Comparison of ENCODE assay signal across 8 cellular contexts in the genomic region with DNA sequence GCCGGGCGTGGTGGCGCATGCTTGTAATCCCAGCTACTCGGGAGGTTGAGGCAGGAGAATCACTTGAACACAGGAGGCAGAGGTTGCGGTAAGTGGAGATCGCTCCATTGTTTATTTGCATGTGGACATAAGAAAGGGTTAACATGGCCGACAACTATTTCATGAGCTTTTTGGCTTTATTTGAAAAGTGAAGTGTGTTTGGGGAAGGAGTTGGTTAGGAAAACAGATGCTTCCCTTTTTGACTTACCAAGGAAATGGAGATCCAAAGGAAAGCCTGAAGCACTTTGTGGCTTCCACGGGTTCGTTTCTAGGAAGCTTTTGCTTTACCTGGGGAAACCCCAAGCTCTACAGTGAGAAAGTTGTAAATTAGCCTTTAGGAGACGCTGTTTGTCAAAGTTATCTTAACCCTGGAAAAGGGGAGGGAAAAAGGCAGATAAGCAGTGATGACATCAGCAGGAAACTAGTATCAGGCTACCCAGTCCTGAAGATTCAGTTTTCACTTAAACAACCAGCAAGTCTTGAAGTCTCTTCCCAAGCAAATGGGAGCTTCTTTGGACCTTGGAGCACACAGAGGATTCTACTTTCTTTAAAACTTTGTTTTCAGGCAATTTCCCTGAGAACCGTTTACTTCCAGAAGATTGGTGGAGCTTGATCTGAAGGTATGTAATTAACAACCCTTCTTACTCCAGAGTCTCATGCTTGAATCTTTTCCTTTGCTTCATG.
DNase-seq lines count a peak whose midpoint lies in the region; ATAC-seq lines count a peak whose summit lies in the region.

A gene with protein sequence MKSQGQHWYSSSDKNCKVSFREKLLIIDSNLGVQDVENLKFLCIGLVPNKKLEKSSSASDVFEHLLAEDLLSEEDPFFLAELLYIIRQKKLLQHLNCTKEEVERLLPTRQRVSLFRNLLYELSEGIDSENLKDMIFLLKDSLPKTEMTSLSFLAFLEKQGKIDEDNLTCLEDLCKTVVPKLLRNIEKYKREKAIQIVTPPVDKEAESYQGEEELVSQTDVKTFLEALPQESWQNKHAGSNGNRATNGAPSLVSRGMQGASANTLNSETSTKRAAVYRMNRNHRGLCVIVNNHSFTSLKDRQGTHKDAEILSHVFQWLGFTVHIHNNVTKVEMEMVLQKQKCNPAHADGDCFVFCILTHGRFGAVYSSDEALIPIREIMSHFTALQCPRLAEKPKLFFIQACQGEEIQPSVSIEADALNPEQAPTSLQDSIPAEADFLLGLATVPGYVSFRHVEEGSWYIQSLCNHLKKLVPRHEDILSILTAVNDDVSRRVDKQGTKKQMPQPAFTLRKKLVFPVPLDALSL (plus strand): TSS at position 492 of the 723 bp plus-strand sequence. CDS start 2,637 bp downstream, outside the sequence.

- H3K27me3 ChIP-seq in muscle layer of duodenum (ENCODE audit: low read depth, low read length), result no peaks in the 10 kb centered on the region

- H3K4me1 ChIP-seq in muscle layer of duodenum (ENCODE audit: control insufficient read depth in 1 of 2, insufficient read depth in 2 of 2, low read length in 2 of 2), result peaks cover 0 to 9% of the 10 kb centered on the region in 2 donors

- H3K27ac ChIP-seq in epithelial cell of prostate (peak within 1 kb of the TSS; percentile 46), muscle layer of duodenum (ENCODE audit: low read length) (peak within 1 kb of the TSS; percentile 90)

- peak within 1 kb of the TSS; percentile 54 to 81 for H3K4me3 ChIP-seq in muscle layer of duodenum (ENCODE audit: low read depth in 1 of 2, low read length in 2 of 2)

- H3K36me3 ChIP-seq in muscle layer of duodenum (ENCODE audit: control insufficient read depth in 1 of 2, insufficient read depth in 2 of 2, low read length in 2 of 2), result peaks cover 0 to 3% of the 10 kb centered on the region in 2 donors

- DNase-seq in ELR (ENCODE audit: low read depth) (peak; percentile 72), SKM-1 (lab: John Stamatoyannopoulos, UW; ENCODE audit: unreplicated experiment) (peak; percentile 58), epithelial cell of prostate (ENCODE audit: low read depth, low spot score) (peak; percentile 46), NCI-H2171 treated with DMSO at 0.1 percent for 48 hours (lab: John Stamatoyannopoulos, UW) (no peak)
- no peak for DNase-seq in activated CD8-positive, alpha-beta memory T cell treated with anti-CD3 and anti-CD28 coated beads, Interleukin-2, amount 50 U/mL, for 4 hours

- ATAC-seq in GM19438 (IDR thresholded peaks at IDR 0.05; ENCODE audit: low read depth, unreplicated experiment) (peak; percentile 87), HG03558 (IDR thresholded peaks at IDR 0.05; ENCODE audit: extremely low read depth, unreplicated experiment) (peak; percentile 54)

- no peaks in the 10 kb centered on the region for H3K9me3 ChIP-seq in muscle layer of duodenum (ENCODE audit: control insufficient read depth in 1 of 2, low read length in 2 of 2)

Comparison
In these comparisons a context has a peak if more than half of its experiments do, and no peak if none do; other contexts are left out.
1. DNase-seq: peak in ELR (single experiment), SKM-1 (single experiment) and epithelial cell of prostate (single experiment); none in activated CD8-positive, alpha-beta memory T cell treated with anti-CD3 and anti-CD28 coated beads, Interleukin-2, amount 50 U/mL, for 4 hours (single experiment) and NCI-H2171 treated with DMSO at 0.1 percent for 48 hours (single experiment).